1 cellular context compared by ENCODE assay signal in genomic region chr6:163547287-163547686, GRCh38.
TF ChIP-seq lines count a peak whose summit lies in the region.

No MANE protein-coding gene starts in this region.

TF ChIP-seq in GM23338, 12 proteins besides CTCF, POLR2A, EP300 and RAD21 (continued from another document):
- TF ChIP-seq ZNF462 (CRISPR knock-in tag; IDR thresholded peaks at IDR 0.05): no peak
- no peak for TF ChIP-seq ZNF114 (CRISPR knock-in tag; IDR thresholded peaks at IDR 0.05)
- TF ChIP-seq POLR2AphosphoS5 (IDR thresholded peaks at IDR 0.05; ENCODE audit: low read depth): no peak
- TF ChIP-seq JUNB (IDR thresholded peaks at IDR 0.05; ENCODE audit: unreplicated experiment): no peak
